Comparison of ENCODE assay signal across 1 cellular context in genomic region chr2:190319557-190320498, GRCh38.
TF ChIP-seq lines count a peak whose summit lies in the region.

Gene HIBCH, minus strand, starts transcription at chr2:190319826. Its CDS starts 76 bp downstream, at chr2:190319750.

TF ChIP-seq in HepG2, 621 proteins besides CTCF, POLR2A, EP300 and RAD21 (continued from another document and continues in another):
- TF ChIP-seq, protein P1, sequence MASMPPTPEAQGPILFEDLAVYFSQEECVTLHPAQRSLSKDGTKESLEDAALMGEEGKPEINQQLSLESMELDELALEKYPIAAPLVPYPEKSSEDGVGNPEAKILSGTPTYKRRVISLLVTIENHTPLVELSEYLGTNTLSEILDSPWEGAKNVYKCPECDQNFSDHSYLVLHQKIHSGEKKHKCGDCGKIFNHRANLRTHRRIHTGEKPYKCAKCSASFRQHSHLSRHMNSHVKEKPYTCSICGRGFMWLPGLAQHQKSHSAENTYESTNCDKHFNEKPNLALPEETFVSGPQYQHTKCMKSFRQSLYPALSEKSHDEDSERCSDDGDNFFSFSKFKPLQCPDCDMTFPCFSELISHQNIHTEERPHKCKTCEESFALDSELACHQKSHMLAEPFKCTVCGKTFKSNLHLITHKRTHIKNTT (CRISPR knock-in tag; IDR thresholded peaks at IDR 0.05): no peak
- TF ChIP-seq ZNF563 (CRISPR knock-in tag; IDR thresholded peaks at IDR 0.05): peak; percentile 94
- TF ChIP-seq ZNF225 (CRISPR knock-in tag; IDR thresholded peaks at IDR 0.05): no peak
- peak; percentile 92 for TF ChIP-seq ZBTB38 (CRISPR knock-in tag; IDR thresholded peaks at IDR 0.05)
- no peak for TF ChIP-seq ATF5 (CRISPR knock-in tag; IDR thresholded peaks at IDR 0.05; ENCODE audit: low read depth)
- TF ChIP-seq ZSCAN22 (CRISPR knock-in tag; IDR thresholded peaks at IDR 0.05): 0 out of 2 replicates have a peak, but pooled peaks have one; percentile 34
- TF ChIP-seq ZKSCAN5 (CRISPR knock-in tag; IDR thresholded peaks at IDR 0.05): no peak; the same call in 1 of the 2 replicates
- TF ChIP-seq, protein P2, sequence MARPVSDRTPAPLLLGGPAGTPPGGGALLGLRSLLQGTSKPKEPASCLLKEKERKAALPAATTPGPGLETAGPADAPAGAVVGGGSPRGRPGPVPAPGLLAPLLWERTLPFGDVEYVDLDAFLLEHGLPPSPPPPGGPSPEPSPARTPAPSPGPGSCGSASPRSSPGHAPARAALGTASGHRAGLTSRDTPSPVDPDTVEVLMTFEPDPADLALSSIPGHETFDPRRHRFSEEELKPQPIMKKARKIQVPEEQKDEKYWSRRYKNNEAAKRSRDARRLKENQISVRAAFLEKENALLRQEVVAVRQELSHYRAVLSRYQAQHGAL (CRISPR knock-in tag; IDR thresholded peaks at IDR 0.05; ENCODE audit: not compliant biosample characterization): no peak
- peak; percentile 90; the same call in 1 of the 2 replicates for TF ChIP-seq ZSCAN5A (CRISPR knock-in tag; IDR thresholded peaks at IDR 0.05; ENCODE audit: borderline replicate concordance)
- TF ChIP-seq CEBPB (IDR thresholded peaks at IDR 0.05; ENCODE audit: borderline replicate concordance, low read depth, low read length): no peak
- no peak for TF ChIP-seq NFRKB (IDR thresholded peaks at IDR 0.05)
- TF ChIP-seq IRX3 (CRISPR knock-in tag; IDR thresholded peaks at IDR 0.05; ENCODE audit: borderline replicate concordance, low read depth): peak; percentile 48; the same call in 1 of the 2 replicates
- TF ChIP-seq REXO4 (CRISPR knock-in tag; IDR thresholded peaks at IDR 0.05; ENCODE audit: borderline replicate concordance): no peak
- peak; percentile 62; the same call in 1 of the 2 replicates for TF ChIP-seq CHD4 (IDR thresholded peaks at IDR 0.05; ENCODE audit: borderline replicate concordance, low read length)
- no peak for TF ChIP-seq ZNF101 (CRISPR knock-in tag; IDR thresholded peaks at IDR 0.05; ENCODE audit: borderline replicate concordance, low read depth)
- peak; percentile 99 for TF ChIP-seq ZNF788 (CRISPR knock-in tag; IDR thresholded peaks at IDR 0.05; ENCODE audit: borderline replicate concordance)
- TF ChIP-seq, protein P3, sequence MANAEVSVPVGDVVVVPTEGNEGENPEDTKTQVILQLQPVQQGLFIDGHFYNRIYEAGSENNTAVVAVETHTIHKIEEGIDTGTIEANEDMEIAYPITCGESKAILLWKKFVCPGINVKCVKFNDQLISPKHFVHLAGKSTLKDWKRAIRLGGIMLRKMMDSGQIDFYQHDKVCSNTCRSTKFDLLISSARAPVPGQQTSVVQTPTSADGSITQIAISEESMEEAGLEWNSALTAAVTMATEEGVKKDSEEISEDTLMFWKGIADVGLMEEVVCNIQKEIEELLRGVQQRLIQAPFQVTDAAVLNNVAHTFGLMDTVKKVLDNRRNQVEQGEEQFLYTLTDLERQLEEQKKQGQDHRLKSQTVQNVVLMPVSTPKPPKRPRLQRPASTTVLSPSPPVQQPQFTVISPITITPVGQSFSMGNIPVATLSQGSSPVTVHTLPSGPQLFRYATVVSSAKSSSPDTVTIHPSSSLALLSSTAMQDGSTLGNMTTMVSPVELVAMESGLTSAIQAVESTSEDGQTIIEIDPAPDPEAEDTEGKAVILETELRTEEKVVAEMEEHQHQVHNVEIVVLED (CRISPR knock-in tag; IDR thresholded peaks at IDR 0.05; ENCODE audit: borderline replicate concordance): peak; percentile 97
- TF ChIP-seq ZBTB10 (CRISPR knock-in tag; IDR thresholded peaks at IDR 0.05; ENCODE audit: borderline replicate concordance): no peak
- TF ChIP-seq BORCS8-MEF2B (CRISPR knock-in tag; IDR thresholded peaks at IDR 0.05): peak; percentile 92
- peak; percentile 75 for TF ChIP-seq HMG20A (CRISPR knock-in tag; IDR thresholded peaks at IDR 0.05; ENCODE audit: borderline replicate concordance)
- TF ChIP-seq ZNF567 (CRISPR knock-in tag; IDR thresholded peaks at IDR 0.05; ENCODE audit: borderline replicate concordance): no peak
- peak; percentile 47; the same call in 1 of the 2 replicates for TF ChIP-seq ZNF264 (CRISPR knock-in tag; IDR thresholded peaks at IDR 0.05)
- TF ChIP-seq ZNF589 (CRISPR knock-in tag; conservative IDR thresholded peaks at IDR 0.05): 0 out of 2 replicates have a peak, but pooled peaks have one; percentile 62
- peak; percentile 90 for TF ChIP-seq MXD4 (CRISPR knock-in tag; IDR thresholded peaks at IDR 0.05)
- TF ChIP-seq ZSCAN9 (CRISPR knock-in tag; IDR thresholded peaks at IDR 0.05; ENCODE audit: borderline replicate concordance): peak; percentile 96
- TF ChIP-seq MAF1 (CRISPR knock-in tag; IDR thresholded peaks at IDR 0.05; ENCODE audit: borderline replicate concordance): no peak
- TF ChIP-seq, protein P4, sequence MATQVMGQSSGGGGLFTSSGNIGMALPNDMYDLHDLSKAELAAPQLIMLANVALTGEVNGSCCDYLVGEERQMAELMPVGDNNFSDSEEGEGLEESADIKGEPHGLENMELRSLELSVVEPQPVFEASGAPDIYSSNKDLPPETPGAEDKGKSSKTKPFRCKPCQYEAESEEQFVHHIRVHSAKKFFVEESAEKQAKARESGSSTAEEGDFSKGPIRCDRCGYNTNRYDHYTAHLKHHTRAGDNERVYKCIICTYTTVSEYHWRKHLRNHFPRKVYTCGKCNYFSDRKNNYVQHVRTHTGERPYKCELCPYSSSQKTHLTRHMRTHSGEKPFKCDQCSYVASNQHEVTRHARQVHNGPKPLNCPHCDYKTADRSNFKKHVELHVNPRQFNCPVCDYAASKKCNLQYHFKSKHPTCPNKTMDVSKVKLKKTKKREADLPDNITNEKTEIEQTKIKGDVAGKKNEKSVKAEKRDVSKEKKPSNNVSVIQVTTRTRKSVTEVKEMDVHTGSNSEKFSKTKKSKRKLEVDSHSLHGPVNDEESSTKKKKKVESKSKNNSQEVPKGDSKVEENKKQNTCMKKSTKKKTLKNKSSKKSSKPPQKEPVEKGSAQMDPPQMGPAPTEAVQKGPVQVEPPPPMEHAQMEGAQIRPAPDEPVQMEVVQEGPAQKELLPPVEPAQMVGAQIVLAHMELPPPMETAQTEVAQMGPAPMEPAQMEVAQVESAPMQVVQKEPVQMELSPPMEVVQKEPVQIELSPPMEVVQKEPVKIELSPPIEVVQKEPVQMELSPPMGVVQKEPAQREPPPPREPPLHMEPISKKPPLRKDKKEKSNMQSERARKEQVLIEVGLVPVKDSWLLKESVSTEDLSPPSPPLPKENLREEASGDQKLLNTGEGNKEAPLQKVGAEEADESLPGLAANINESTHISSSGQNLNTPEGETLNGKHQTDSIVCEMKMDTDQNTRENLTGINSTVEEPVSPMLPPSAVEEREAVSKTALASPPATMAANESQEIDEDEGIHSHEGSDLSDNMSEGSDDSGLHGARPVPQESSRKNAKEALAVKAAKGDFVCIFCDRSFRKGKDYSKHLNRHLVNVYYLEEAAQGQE (IDR thresholded peaks at IDR 0.05; ENCODE audit: borderline replicate concordance in 1 of 2, low read depth in 1 of 2, low read length in 2 of 2): no peak; a peak in 1 of 4 replicates
- TF ChIP-seq CBX1 (IDR thresholded peaks at IDR 0.05; ENCODE audit: low read depth): no peak
- peak; percentile 98; the same call in 1 of the 2 replicates for TF ChIP-seq ZNF350 (CRISPR knock-in tag; IDR thresholded peaks at IDR 0.05; ENCODE audit: borderline replicate concordance, low read depth)
- TF ChIP-seq DPF2 (CRISPR knock-in tag; IDR thresholded peaks at IDR 0.05; ENCODE audit: borderline replicate concordance, low read depth): peak; percentile 31; the same call in 1 of the 2 replicates
- 0 out of 2 replicates have a peak, but pooled peaks have one; percentile 21 for TF ChIP-seq ZBTB37 (CRISPR knock-in tag; IDR thresholded peaks at IDR 0.05)
- peak; percentile 83; the same call in 1 of the 2 replicates for TF ChIP-seq ZNF136 (CRISPR knock-in tag; IDR thresholded peaks at IDR 0.05; ENCODE audit: low read depth)
- TF ChIP-seq PTBP1 (IDR thresholded peaks at IDR 0.05; ENCODE audit: low read depth, low read length, poor library complexity, severe bottlenecking): peak; percentile 49
- TF ChIP-seq ASH2L (IDR thresholded peaks at IDR 0.05; ENCODE audit: insufficient read length, low read depth, low read length): peak; percentile 97
- TF ChIP-seq, protein P5, sequence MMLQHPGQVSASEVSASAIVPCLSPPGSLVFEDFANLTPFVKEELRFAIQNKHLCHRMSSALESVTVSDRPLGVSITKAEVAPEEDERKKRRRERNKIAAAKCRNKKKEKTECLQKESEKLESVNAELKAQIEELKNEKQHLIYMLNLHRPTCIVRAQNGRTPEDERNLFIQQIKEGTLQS (CRISPR knock-in tag; IDR thresholded peaks at IDR 0.05): peak; percentile 74
- 0 out of 2 replicates have a peak, but pooled peaks have one; percentile 64 for TF ChIP-seq HMG20B (CRISPR knock-in tag; conservative IDR thresholded peaks at IDR 0.05)
- TF ChIP-seq, protein P6, sequence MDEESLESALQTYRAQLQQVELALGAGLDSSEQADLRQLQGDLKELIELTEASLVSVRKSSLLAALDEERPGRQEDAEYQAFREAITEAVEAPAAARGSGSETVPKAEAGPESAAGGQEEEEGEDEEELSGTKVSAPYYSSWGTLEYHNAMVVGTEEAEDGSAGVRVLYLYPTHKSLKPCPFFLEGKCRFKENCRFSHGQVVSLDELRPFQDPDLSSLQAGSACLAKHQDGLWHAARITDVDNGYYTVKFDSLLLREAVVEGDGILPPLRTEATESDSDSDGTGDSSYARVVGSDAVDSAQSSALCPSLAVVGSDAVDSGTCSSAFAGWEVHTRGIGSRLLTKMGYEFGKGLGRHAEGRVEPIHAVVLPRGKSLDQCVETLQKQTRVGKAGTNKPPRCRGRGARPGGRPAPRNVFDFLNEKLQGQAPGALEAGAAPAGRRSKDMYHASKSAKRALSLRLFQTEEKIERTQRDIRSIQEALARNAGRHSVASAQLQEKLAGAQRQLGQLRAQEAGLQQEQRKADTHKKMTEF (CRISPR knock-in tag; IDR thresholded peaks at IDR 0.05): peak; percentile 96
- TF ChIP-seq NAIF1 (CRISPR knock-in tag; IDR thresholded peaks at IDR 0.05; ENCODE audit: borderline replicate concordance): peak; percentile 82
- TF ChIP-seq TCF7 (IDR thresholded peaks at IDR 0.05; ENCODE audit: low read depth): no peak; the same call in 1 of the 2 replicates
- TF ChIP-seq ZNF543 (CRISPR knock-in tag; IDR thresholded peaks at IDR 0.05): peak; percentile 76
- TF ChIP-seq ZBTB43 (CRISPR knock-in tag; conservative IDR thresholded peaks at IDR 0.05): no peak
- TF ChIP-seq EED (CRISPR knock-in tag; IDR thresholded peaks at IDR 0.05): 0 out of 2 replicates have a peak, but pooled peaks have one; percentile 76
